ENCODE assay signal across 20 cellular contexts in the genomic region with DNA sequence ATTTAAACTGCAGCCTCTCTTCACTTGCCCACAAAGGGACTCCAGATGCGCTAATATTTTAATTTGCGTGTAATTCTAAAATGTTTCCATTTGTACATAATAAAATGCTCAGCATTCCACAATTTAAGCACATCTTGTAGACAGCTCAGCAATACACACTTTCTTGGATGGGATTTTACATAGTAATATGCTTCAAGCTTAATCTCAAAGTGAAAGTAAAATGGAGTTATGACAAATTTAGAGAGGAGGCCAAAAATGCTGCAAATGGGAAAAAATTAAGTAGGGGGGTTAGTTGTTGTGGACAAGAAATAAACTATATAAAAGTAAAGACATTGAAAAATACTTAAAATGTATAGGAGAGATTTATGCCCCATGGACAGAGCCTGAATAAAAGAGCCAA.
DNase-seq lines count a peak whose midpoint lies in the region; ATAC-seq and TF ChIP-seq lines count a peak whose summit lies in the region.
"Had no signal": no experiment of that assay in that cellular context is flagged by ENCODE, and none has a peak within 500 bp of the region (broad histone marks: within the 10 kb centered on the region; RNA-seq: fewer than 3 reads in every experiment).

No MANE protein-coding gene starts in this region.

- no TSS peak for BruUV-seq in PC-3 (replicated peaks; lab: Mats Ljungman, UMichigan)

- no peaks in the 10 kb centered on the region for H4K20me1 ChIP-seq in PC-3 (ENCODE audit: low read length)

- POLR2A ChIA-PET in PC-3 (lab: Charles Lee; ENCODE audit: unreplicated experiment): no interaction called here

- H3K36me3 ChIP-seq in PC-3 (ENCODE audit: low read depth, low read length): no peaks in the 10 kb centered on the region
- no peaks in the 10 kb centered on the region for H3K36me3 ChIP-seq in stomach smooth muscle (ENCODE audit: control insufficient read depth in 2 of 2, insufficient read depth in 2 of 2, low read length in 2 of 2)
- H3K36me3 ChIP-seq: tibial nerve had no signal

- H3K79me2 ChIP-seq in PC-3 (ENCODE audit: low read length): no peaks in the 10 kb centered on the region

- TF ChIP-seq CTCF in PC-3 (conservative IDR thresholded peaks at IDR 0.05; ENCODE audit: low read depth, low read length) (no peak), foreskin fibroblast (IDR thresholded peaks at IDR 0.05; ENCODE audit: low read depth, low read length) (no peak)

- intact Hi-C loops in PC-3 (cut with micrococcal nuclease): no loop called here

- no peak overlapping the region; the same call in 1 of the 2 replicates for H3K4me2 ChIP-seq in PC-3 (ENCODE audit: low read length)

- H3K27me3 ChIP-seq in PC-3 (ENCODE audit: low read length) (peaks cover 80% of the 10 kb centered on the region), stomach smooth muscle (ENCODE audit: control insufficient read depth in 1 of 2, insufficient read depth in 2 of 2, low read length in 2 of 2) (no peaks in the 10 kb centered on the region)
- H3K27me3 ChIP-seq: tibial nerve had no signal

- H3K9ac ChIP-seq in PC-3 (ENCODE audit: low read length): no peak overlapping the region
- H3K9ac ChIP-seq in stomach smooth muscle (ENCODE audit: low read length in 2 of 2): peak overlapping the region; percentile 54 to 62

- H3K4me3 ChIP-seq in PC-3 (ENCODE audit: low read length) (peak overlapping the region; percentile 23; the same call in 1 of the 2 replicates), foreskin fibroblast (ENCODE audit: low read depth in 1 of 2, low read length in 2 of 2) (peak overlapping the region; percentile 24 to 47), stomach smooth muscle (ENCODE audit: low read length in 2 of 2) (peak overlapping the region; percentile 62 to 66)

- peak; percentile 16 for DNase-seq in GM03348 (ENCODE audit: low spot score)
- no peak for DNase-seq in PC-3
- no peak for DNase-seq in foreskin fibroblast
- DNase-seq in SIG-M5 treated with dmso at 0.1 percent for 504 hours (lab: John Stamatoyannopoulos, UW; ENCODE audit: unreplicated experiment): no peak
- DNase-seq in DMS 273 (lab: John Stamatoyannopoulos, UW; ENCODE audit: unreplicated experiment): no peak
- DNase-seq: activated CD4-positive, alpha-beta T cell treated with anti-CD3 and anti-CD28 coated beads for 1 hour; activated T-cell treated with anti-CD3 and anti-CD28 coated beads, Interleukin-2, amount 50 U/mL, for 72 hours; aorta; central memory CD4-positive, alpha-beta T cell; COR-L47; DND-41; MM.1S; NCI-H1436 treated with DMSO at 0.1 percent for 48 hours; NCI-H510A; posterior cingulate gyrus; small intestine; stimulated activated naive B cell treated with anti-CD40 and anti-IgM and Interleukin-4, amounts not matched to agents 10 μg/mL and 1 μg/mL and 100 μg/mL, for 72 hours had no signal

- H3K9me3 ChIP-seq in PC-3 (ENCODE audit: low read length) (no peaks in the 10 kb centered on the region), stomach smooth muscle (ENCODE audit: control insufficient read depth in 2 of 2, low read length in 2 of 2) (no peaks in the 10 kb centered on the region)
- H3K9me3 ChIP-seq: tibial nerve had no signal

- no peak overlapping the region for H2AFZ ChIP-seq in PC-3 (ENCODE audit: low read length)

- CTCF ChIA-PET in PC-3 (lab: Charles Lee): no interaction called here

- no peak overlapping the region for H3K27ac ChIP-seq in PC-3 (ENCODE audit: low read length)
- H3K27ac ChIP-seq in stomach smooth muscle (ENCODE audit: low read length): peak overlapping the region; percentile 84
- H3K27ac ChIP-seq: tibial nerve had no signal

- no peaks in the 10 kb centered on the region for H3F3A ChIP-seq in PC-3 (ENCODE audit: low read length, unreplicated experiment)

- H3K9me2 ChIP-seq in PC-3 (replicated peaks; ENCODE audit: low read length): no peaks in the 10 kb centered on the region

- no peak for ATAC-seq in PC-3
- no peak for ATAC-seq in HG02678 (IDR thresholded peaks at IDR 0.05; ENCODE audit: unreplicated experiment)
- ATAC-seq: activated T-cell treated with anti-CD3 and anti-CD28 coated beads, Interleukin-2, amount 50 U/mL, for 72 hours; stimulated activated naive B cell treated with anti-CD40 and anti-IgM and Interleukin-4, amounts not matched to agents 10 μg/mL and 1 μg/mL and 100 μg/mL, for 72 hours had no signal

- no peaks in the 10 kb centered on the region for H3K4me1 ChIP-seq in PC-3 (ENCODE audit: insufficient read depth, low read length)
- H3K4me1 ChIP-seq in stomach smooth muscle (ENCODE audit: control insufficient read depth, insufficient read depth, low read length): no peaks in the 10 kb centered on the region
